Comparison of ENCODE assay signal across 8 cellular contexts in genomic region chr14:64879635-64880381, GRCh38. TPM values are rescaled to one million over a fixed set of nuclear protein-coding genes. Genes with fewer than 3 reads are reported as not detected.
DNase-seq lines count a peak whose midpoint lies in the region; ATAC-seq and TF ChIP-seq lines count a peak whose summit lies in the region.

Gene SPTB, minus strand, starts transcription at chr14:64879907. Its CDS starts 56,813 bp downstream, at chr14:64823094.

- peak within 1 kb of the TSS; percentile 88 for H3K4me2 ChIP-seq in PC-9

- peak; percentile 72 for DNase-seq in COR-L47 (lab: John Stamatoyannopoulos, UW)
- DNase-seq in PC-9, result peak in 1 of 2 experiments; percentile 43
- DNase-seq in activated gamma-delta T cell treated with Interleukin-2 at 50 U/mL for 16 hours, result peak; percentile 48
- DNase-seq in Right ventricle myocardium superior, result peak; percentile 81
- peak; percentile 79 to 89 for DNase-seq in psoas muscle
- DNase-seq in vagina (ENCODE audit: extremely low spot score in 2 of 2), result no peak
- DNase-seq in GOT3 (lab: John Stamatoyannopoulos, UW), result no peak

- H3K79me2 ChIP-seq in PC-9 (ENCODE audit: low read depth), result no peaks in the 10 kb centered on the region

- CTCF ChIA-PET in PC-9 (lab: Charles Lee), result interaction anchor here (0.7 to 1.3 kb wide), 2 partner anchors 11 to 56 kb away, joined by 4 to 5 read pairs; no protein-coding TSS in a partner anchor

- H3K9me3 ChIP-seq in PC-9 (ENCODE audit: insufficient read depth, low read depth) (no peaks in the 10 kb centered on the region), psoas muscle (no peaks in the 10 kb centered on the region), vagina (no peaks in the 10 kb centered on the region)

- 0 to 2% (median 1%) methylated on average over 33 to 68 of the region's 68 CpGs for WGBS in psoas muscle, 3 donors

- BruUV-seq in PC-9 (replicated peaks; lab: Mats Ljungman, UMichigan), result no TSS peak

- H3F3A ChIP-seq in PC-9 (ENCODE audit: insufficient read depth, low read depth), result peaks cover 6% of the 10 kb centered on the region; the same call in 1 of the 2 replicates

- POLR2A ChIA-PET in PC-9 (lab: Charles Lee; ENCODE audit: unreplicated experiment), result no interaction called here

- peaks cover 73% of the 10 kb centered on the region for H3K27me3 ChIP-seq in PC-9 (ENCODE audit: insufficient read depth, low read depth)
- H3K27me3 ChIP-seq in psoas muscle (ENCODE audit: insufficient read depth in 3 of 3, low read length in 2 of 3), result no peaks in the 10 kb centered on the region
- H3K27me3 ChIP-seq in vagina, result peaks cover 14% of the 10 kb centered on the region

- no peak for TF ChIP-seq POLR2A in vagina (IDR thresholded peaks at IDR 0.05)

- H3K27ac ChIP-seq in PC-9, result no peak within 1 kb of the TSS
- peak within 1 kb of the TSS; percentile 98 for H3K27ac ChIP-seq in psoas muscle
- no peak within 1 kb of the TSS for H3K27ac ChIP-seq in vagina

- ATAC-seq in HG02678 (IDR thresholded peaks at IDR 0.05; ENCODE audit: unreplicated experiment) (peak; percentile 58), Right ventricle myocardium superior (ENCODE audit: poor library complexity) (peak; percentile 92), psoas muscle (peak; percentile 86 to 92 (median 88))

- peak within 1 kb of the TSS; percentile 82 for H2AFZ ChIP-seq in PC-9

- H3K4me1 ChIP-seq in PC-9 (replicated peaks; ENCODE audit: insufficient read depth) (peaks cover 4% of the 10 kb centered on the region; the same call in 1 of the 2 replicates), psoas muscle (peaks cover 24% of the 10 kb centered on the region), vagina (peaks cover 17% of the 10 kb centered on the region)

- H3K36me3 ChIP-seq in PC-9 (ENCODE audit: low read depth) (no peaks in the 10 kb centered on the region), psoas muscle (ENCODE audit: insufficient read depth in 1 of 2, low read depth in 1 of 2) (peaks cover 0 to 27% of the 10 kb centered on the region in 2 donors), vagina (no peaks in the 10 kb centered on the region)

- intact Hi-C loops in PC-9 (cut with micrococcal nuclease; ENCODE audit: unreplicated experiment), result loop anchor here (2.0 to 5.0 kb wide), 2 partner anchors 38 to 57 kb away; no protein-coding TSS in a partner anchor
- intact Hi-C loops in Right ventricle myocardium superior (cut with DNase I), result no loop called here
- intact Hi-C loops in psoas muscle (cut with DNase I), result loop anchor here (1.0 to 5.0 kb wide), 4 partner anchors 38 to 55 kb away; no protein-coding TSS in a partner anchor
- intact Hi-C loops in vagina (cut with DNase I), result no loop called here

- H3K4me3 ChIP-seq in PC-9, result peak within 1 kb of the TSS; percentile 91
- peak within 1 kb of the TSS; percentile 92 for H3K4me3 ChIP-seq in psoas muscle
- H3K4me3 ChIP-seq in vagina, result peak within 1 kb of the TSS; percentile 47 to 53

- H3K9me2 ChIP-seq in PC-9 (ENCODE audit: insufficient read depth), result no peaks in the 10 kb centered on the region

- H4K20me1 ChIP-seq in PC-9 (ENCODE audit: insufficient read depth), result no peaks in the 10 kb centered on the region

- TF ChIP-seq CTCF in PC-9 (conservative IDR thresholded peaks at IDR 0.05) (no peak), psoas muscle (IDR thresholded peaks at IDR 0.05) (no peak), vagina (IDR thresholded peaks at IDR 0.05) (no peak)

RNA-seq across cellular contexts. Expression of gene SPTB, which starts in this region (rescaled TPM):
- total RNA-seq in PC-9 (2021) (0.50 and 1.5 TPM in 2 replicates), Right ventricle myocardium superior (70.8 TPM), psoas muscle (100 to 1,000 TPM; 374 to 540 (median 492) TPM), vagina (0.98 TPM)
- 100 to 1,000 TPM in 2 of 3 donors, 10 to 100 TPM in 1; 43.4 to 213 (median 153) TPM for polyA plus RNA-seq in psoas muscle

Comparison
In these comparisons a context has a peak if more than half of its experiments do, and no peak if none do; other contexts are left out.
1. RNA of gene SPTB (total RNA-seq): 374 to 540 TPM in psoas muscle and 70.8 TPM in Right ventricle myocardium superior (single experiment); 0.98 TPM in vagina (single experiment) and 0.50 to 1.5 TPM in PC-9; every median in the first group is over 10 times any median in the second.
2. DNase-seq: peak in COR-L47 (single experiment), activated gamma-delta T cell treated with Interleukin-2 at 50 U/mL for 16 hours (single experiment), Right ventricle myocardium superior (single experiment) and psoas muscle (2 of 2); none in vagina (0 of 2) and GOT3 (single experiment).
3. intact Hi-C loops: an anchor here in PC-9 (2.0 to 5.0 kb wide) and psoas muscle (1.0 to 5.0 kb wide); none called in Right ventricle myocardium superior and vagina.
4. Peak in every context shown above with its lines, with median percentiles within 50 percentile points of each other: ATAC-seq and H3K4me3 ChIP-seq.